In the genomic region with DNA sequence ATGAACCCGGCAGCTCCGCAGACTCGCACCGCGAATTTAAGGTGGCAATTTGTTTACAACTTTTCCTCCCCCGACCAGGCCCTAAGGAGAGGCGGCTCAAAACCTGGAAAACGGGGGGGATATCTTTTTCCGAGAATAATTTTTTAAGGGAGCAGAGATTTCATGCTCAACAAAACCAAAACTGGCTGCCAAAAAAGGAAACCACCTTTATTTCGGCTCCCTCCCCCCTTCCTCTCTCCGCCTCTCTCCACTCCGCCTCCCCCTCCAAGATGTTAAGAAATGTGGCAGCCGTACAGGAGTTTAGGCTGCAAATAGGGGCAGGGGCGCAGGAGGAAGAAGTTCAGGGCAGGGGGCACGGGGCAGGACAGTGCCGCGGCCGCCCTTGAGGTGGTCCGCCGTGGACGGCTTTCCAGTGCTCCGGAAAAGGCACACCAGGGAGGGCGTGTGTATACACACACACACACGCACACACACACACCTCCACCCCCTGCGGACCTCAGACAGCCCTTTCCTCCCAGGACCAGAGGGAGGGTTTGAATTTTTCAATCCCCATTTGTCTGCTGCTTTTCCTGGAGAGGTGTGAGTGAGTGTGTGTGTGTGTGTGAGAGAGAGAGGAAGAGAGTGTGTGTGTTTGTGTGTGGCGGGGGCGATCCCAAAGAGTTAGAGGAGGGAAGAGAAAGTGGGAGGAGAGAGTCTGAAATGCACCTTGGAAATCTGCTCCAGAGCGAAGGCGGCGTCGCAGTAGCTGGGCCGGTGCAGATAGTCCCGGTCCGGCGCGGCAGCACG, we compare ENCODE assay signal across 8 cellular contexts. TPM values are rescaled to one million over a fixed set of nuclear protein-coding genes. Genes with fewer than 3 reads are reported as not detected.
DNase-seq lines count a peak whose midpoint lies in the region; ATAC-seq, FAIRE-seq and TF ChIP-seq lines count a peak whose summit lies in the region.

No MANE protein-coding gene starts in this region.

- TF ChIP-seq CTCF in glutamatergic neuron (IDR thresholded peaks at IDR 0.05; ENCODE audit: partially characterized antibody, unreplicated experiment) (no peak), pancreas (IDR thresholded peaks at IDR 0.05) (no peak)

- no peaks in the 10 kb centered on the region for H3K9me3 Mint-ChIP-seq in activated naive CD8-positive, alpha-beta T cell (ENCODE audit: low read depth)
- H3K9me3 Mint-ChIP-seq in glutamatergic neuron (ENCODE audit: unreplicated experiment): peaks cover 29% of the 10 kb centered on the region

- peak; percentile 70 for FAIRE-seq in H54 (lab: Jason Lieb, UNC)
- no peak for FAIRE-seq in pancreas (lab: Jason Lieb, UNC)

- peak; percentile 41; the same call in 1 of the 2 replicates for TF ChIP-seq POLR2A in H54 (IDR thresholded peaks at IDR 0.05; ENCODE audit: low read depth, low read length)

- H3K4me3 Mint-ChIP-seq in activated naive CD8-positive, alpha-beta T cell: peak overlapping the region; percentile 99
- peak overlapping the region; percentile 100 for H3K4me3 Mint-ChIP-seq in glutamatergic neuron (ENCODE audit: unreplicated experiment)

- H3K27me3 ChIP-seq in pancreas: no peaks in the 10 kb centered on the region

- H3K36me3 Mint-ChIP-seq in activated naive CD8-positive, alpha-beta T cell: no peaks in the 10 kb centered on the region
- peaks cover 4% of the 10 kb centered on the region for H3K36me3 Mint-ChIP-seq in glutamatergic neuron (ENCODE audit: unreplicated experiment)

- H3K9me3 ChIP-seq in pancreas: no peaks in the 10 kb centered on the region

- intact Hi-C loops in pancreas (cut with DNase I): no loop called here

- peak overlapping the region; percentile 62 to 84 (median 74) for H3K4me3 ChIP-seq in pancreas

- peak; percentile 19 for DNase-seq in AG08395 (ENCODE audit: low spot score)
- DNase-seq in H54 (ENCODE audit: insufficient read length, low spot score): peak; percentile 79
- peak; percentile 75 for DNase-seq in OCI-M1 (lab: John Stamatoyannopoulos, UW)
- DNase-seq in glutamatergic neuron: peak; percentile 57
- DNase-seq in pancreas: peak in 5 of 6 donors; percentile 53 to 79 (median 60)

- H3K27ac Mint-ChIP-seq in activated naive CD8-positive, alpha-beta T cell: peak overlapping the region; percentile 58
- peak overlapping the region; percentile 100 for H3K27ac Mint-ChIP-seq in glutamatergic neuron (ENCODE audit: unreplicated experiment)

- WGBS in pancreas, 2 donors: 0 to 1% methylated on average over 30 to 37 of the region's 37 CpGs

- peak overlapping the region; percentile 76 to 94 (median 86) for H3K27ac ChIP-seq in pancreas

- no peaks in the 10 kb centered on the region for H3K36me3 ChIP-seq in pancreas

- no peaks in the 10 kb centered on the region for H3K27me3 Mint-ChIP-seq in activated naive CD8-positive, alpha-beta T cell
- peaks cover 29% of the 10 kb centered on the region for H3K27me3 Mint-ChIP-seq in glutamatergic neuron (ENCODE audit: unreplicated experiment)

- H3K4me1 Mint-ChIP-seq in activated naive CD8-positive, alpha-beta T cell (ENCODE audit: low read depth): peaks cover 51% of the 10 kb centered on the region
- peaks cover 26% of the 10 kb centered on the region for H3K4me1 Mint-ChIP-seq in glutamatergic neuron (ENCODE audit: low read depth, unreplicated experiment)

- ATAC-seq in pancreas (peak; percentile 25 to 38 (median 34)), GM21390 (IDR thresholded peaks at IDR 0.05; ENCODE audit: unreplicated experiment) (no peak), GM18873 (IDR thresholded peaks at IDR 0.05; ENCODE audit: low FRiP score, unreplicated experiment) (no peak)

- H3K4me1 ChIP-seq in pancreas: peaks cover 0 to 20% (median 11%) of the 10 kb centered on the region in 3 donors

RNA-seq across cellular contexts. Expression of gene PTCH1, which starts 9.1 kb away (rescaled TPM):
- total RNA-seq in glutamatergic neuron (ENCODE audit: unreplicated experiment) (104 TPM), pancreas (10 to 100 TPM; 11.6 to 22.6 (median 16.5) TPM)
- polyA plus RNA-seq in pancreas: 1 to 10 TPM; 5.4 to 7.2 TPM

Comparison
In these comparisons a context has a peak if more than half of its experiments do, and no peak if none do; other contexts are left out.
1. DNase-seq: peak in every context shown above with its lines; median percentile 79 in H54; 75 in OCI-M1; 60 in pancreas; 57 in glutamatergic neuron; 19 in AG08395.
2. ATAC-seq: peak in pancreas (4 of 4); none in GM21390 (single experiment) and GM18873 (single experiment).